Comparison of ENCODE assay signal across 19 cellular contexts in the genomic region with DNA sequence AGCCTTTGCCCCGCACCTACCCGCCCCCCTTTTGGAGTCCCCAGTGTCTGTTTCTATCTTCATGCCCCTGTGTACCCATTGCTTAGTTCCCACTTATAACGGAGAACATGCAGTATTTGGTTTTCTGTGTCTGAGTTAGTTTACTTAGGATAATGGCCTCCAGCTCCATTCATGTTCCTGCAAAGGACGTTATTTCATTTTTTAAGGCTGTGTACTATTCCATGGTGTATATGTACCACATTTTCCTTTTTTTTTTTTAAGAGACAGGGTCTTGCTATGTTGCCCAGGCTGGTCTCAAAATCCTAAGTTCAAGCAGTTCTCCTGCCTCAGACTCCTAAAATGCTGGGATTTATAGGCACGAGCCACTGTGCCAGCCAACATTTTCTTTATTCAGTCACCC. TPM values are rescaled to one million over a fixed set of nuclear protein-coding genes. Genes with fewer than 3 reads are reported as not detected.
DNase-seq lines count a peak whose midpoint lies in the region; ATAC-seq and TF ChIP-seq lines count a peak whose summit lies in the region.
"Had no signal": no experiment of that assay in that cellular context is flagged by ENCODE, and none has a peak within 500 bp of the region (broad histone marks: within the 10 kb centered on the region; RNA-seq: fewer than 3 reads in every experiment).

No MANE protein-coding gene starts in this region.

- H3K4me3 Mint-ChIP-seq in activated CD8-positive, alpha-beta memory T cell treated with anti-CD3 and anti-CD28 coated beads, Interleukin-2, amount 10 ng/mL, durations not matched to agents 7 days and 5 days: no peak overlapping the region
- peak overlapping the region in 1 of 2 donors; percentile 29 for H3K4me3 Mint-ChIP-seq in effector memory CD8-positive, alpha-beta T cell
- H3K4me3 Mint-ChIP-seq in stimulated activated memory B cell treated with anti-CD40 and anti-IgM and Interleukin-4, amounts not matched to agents 10 μg/mL and 1 μg/mL and 100 μg/mL, for 72 hours: no peak overlapping the region
- H3K4me3 Mint-ChIP-seq: CD8-positive, alpha-beta T cell; H9 had no signal

- H3K9me3 ChIP-seq in DND-41 (ENCODE audit: insufficient read depth, low read length, severe bottlenecking): no peaks in the 10 kb centered on the region

- H2AFZ ChIP-seq in DND-41 (ENCODE audit: low read depth, low read length): 0 out of 2 replicates have a peak overlapping the region, but pooled peaks have one; percentile 2

- TF ChIP-seq CTCF in DND-41 (IDR thresholded peaks at IDR 0.05; ENCODE audit: borderline replicate concordance, extremely low read depth, low read length, poor library complexity, severe bottlenecking): no peak

- H3K27ac ChIP-seq in DND-41 (ENCODE audit: low read length): peak overlapping the region; percentile 99

- H3K4me3 ChIP-seq in DND-41 (ENCODE audit: low read depth in 1 of 2, low read length in 2 of 2): no peak overlapping the region
- H3K4me3 ChIP-seq: GM12878 had no signal

- peaks cover 23% of the 10 kb centered on the region for H3K36me3 ChIP-seq in DND-41 (ENCODE audit: insufficient read depth, low read length)

- H3K27me3 Mint-ChIP-seq in activated CD8-positive, alpha-beta memory T cell treated with anti-CD3 and anti-CD28 coated beads, Interleukin-2, amount 10 ng/mL, durations not matched to agents 7 days and 5 days: peaks cover 19% of the 10 kb centered on the region
- H3K27me3 Mint-ChIP-seq in effector memory CD8-positive, alpha-beta T cell: peaks cover 13 to 20% of the 10 kb centered on the region in 2 donors
- H3K27me3 Mint-ChIP-seq in stimulated activated memory B cell treated with anti-CD40 and anti-IgM and Interleukin-4, amounts not matched to agents 10 μg/mL and 1 μg/mL and 100 μg/mL, for 72 hours: peaks cover 19% of the 10 kb centered on the region

- no peaks in the 10 kb centered on the region for H3K27me3 ChIP-seq in DND-41 (ENCODE audit: insufficient read depth, low read length, poor library complexity)

- H3K4me2 ChIP-seq in DND-41 (ENCODE audit: insufficient read depth, low read length): peak overlapping the region; percentile 27; the same call in 1 of the 2 replicates

- intact Hi-C loops in Right ventricle myocardium inferior (cut with DNase I): no loop called here

- no peaks in the 10 kb centered on the region for H4K20me1 ChIP-seq in DND-41 (ENCODE audit: insufficient read depth, low read length)

- H3K36me3 Mint-ChIP-seq in activated CD8-positive, alpha-beta memory T cell treated with anti-CD3 and anti-CD28 coated beads, Interleukin-2, amount 10 ng/mL, durations not matched to agents 7 days and 5 days: peaks cover 17% of the 10 kb centered on the region
- H3K36me3 Mint-ChIP-seq in effector memory CD8-positive, alpha-beta T cell (ENCODE audit: insufficient read depth): peaks cover 24% of the 10 kb centered on the region
- peaks cover 40% of the 10 kb centered on the region for H3K36me3 Mint-ChIP-seq in stimulated activated memory B cell treated with anti-CD40 and anti-IgM and Interleukin-4, amounts not matched to agents 10 μg/mL and 1 μg/mL and 100 μg/mL, for 72 hours

- CTCF ChIA-PET in activated CD8-positive, alpha-beta memory T cell treated with anti-CD3 and anti-CD28 coated beads, Interleukin-2, amount 10 ng/mL, durations not matched to agents 7 days and 5 days (lab: Charles Lee): interaction anchor here (1.5 to 2.3 kb wide), 2 partner anchors 8 to 401 kb away, joined by 3 to 14 read pairs; a partner anchor contains a TSS

- peak overlapping the region; percentile 54 for H3K9ac ChIP-seq in DND-41 (ENCODE audit: low read depth, low read length)

- peaks cover 24% of the 10 kb centered on the region for H3K4me1 Mint-ChIP-seq in activated CD8-positive, alpha-beta memory T cell treated with anti-CD3 and anti-CD28 coated beads, Interleukin-2, amount 10 ng/mL, durations not matched to agents 7 days and 5 days
- H3K4me1 Mint-ChIP-seq in effector memory CD8-positive, alpha-beta T cell (ENCODE audit: low read depth in 2 of 2): peaks cover 6 to 13% of the 10 kb centered on the region in 2 donors
- H3K4me1 Mint-ChIP-seq in stimulated activated memory B cell treated with anti-CD40 and anti-IgM and Interleukin-4, amounts not matched to agents 10 μg/mL and 1 μg/mL and 100 μg/mL, for 72 hours: peaks cover 46% of the 10 kb centered on the region

- no peaks in the 10 kb centered on the region for H3K9me3 Mint-ChIP-seq in activated CD8-positive, alpha-beta memory T cell treated with anti-CD3 and anti-CD28 coated beads, Interleukin-2, amount 10 ng/mL, durations not matched to agents 7 days and 5 days (ENCODE audit: low read depth)
- no peaks in the 10 kb centered on the region for H3K9me3 Mint-ChIP-seq in effector memory CD8-positive, alpha-beta T cell
- no peaks in the 10 kb centered on the region for H3K9me3 Mint-ChIP-seq in stimulated activated memory B cell treated with anti-CD40 and anti-IgM and Interleukin-4, amounts not matched to agents 10 μg/mL and 1 μg/mL and 100 μg/mL, for 72 hours
- H3K9me3 Mint-ChIP-seq: CD8-positive, alpha-beta T cell; IgD-negative memory B cell had no signal

- H3K79me2 ChIP-seq in DND-41 (ENCODE audit: insufficient read depth, low read length): no peaks in the 10 kb centered on the region

- H3K27ac Mint-ChIP-seq in activated CD8-positive, alpha-beta memory T cell treated with anti-CD3 and anti-CD28 coated beads, Interleukin-2, amount 10 ng/mL, durations not matched to agents 7 days and 5 days: peak overlapping the region; percentile 50
- peak overlapping the region; percentile 16 to 67 for H3K27ac Mint-ChIP-seq in effector memory CD8-positive, alpha-beta T cell
- peak overlapping the region; percentile 7 for H3K27ac Mint-ChIP-seq in stimulated activated memory B cell treated with anti-CD40 and anti-IgM and Interleukin-4, amounts not matched to agents 10 μg/mL and 1 μg/mL and 100 μg/mL, for 72 hours
- H3K27ac Mint-ChIP-seq: H9 had no signal

- peaks cover 30% of the 10 kb centered on the region for H3K4me1 ChIP-seq in DND-41 (ENCODE audit: insufficient read depth, low read length)

- ATAC-seq in activated CD8-positive, alpha-beta memory T cell treated with anti-CD3 and anti-CD28 coated beads, Interleukin-2, amount 10 ng/mL, durations not matched to agents 7 days and 5 days: no peak
- ATAC-seq in DND-41 (ENCODE audit: insufficient read depth, low read depth) (no peak), Right ventricle myocardium inferior (no peak)
- ATAC-seq in effector memory CD8-positive, alpha-beta T cell (replicated peaks): no peak
- no peak for ATAC-seq in stimulated activated memory B cell treated with anti-CD40 and anti-IgM and Interleukin-4, amounts not matched to agents 10 μg/mL and 1 μg/mL and 100 μg/mL, for 72 hours
- ATAC-seq: CD8-positive, alpha-beta T cell had no signal

- no peak for DNase-seq in activated CD8-positive, alpha-beta memory T cell treated with anti-CD3 and anti-CD28 coated beads, Interleukin-2, amount 10 ng/mL, durations not matched to agents 7 days and 5 days
- DNase-seq in activated CD8-positive, alpha-beta memory T cell treated with anti-CD3 and anti-CD28 coated beads, Interleukin-2, amount 50 U/mL, for 48 hours: no peak
- DNase-seq in DND-41: no peak
- no peak for DNase-seq in effector memory CD8-positive, alpha-beta T cell
- DNase-seq in Right ventricle myocardium inferior (ENCODE audit: missing footprints): no peak
- no peak for DNase-seq in globus pallidus (ENCODE audit: low spot score)
- no peak for DNase-seq in UCSD-AML1 (lab: John Stamatoyannopoulos, UW; ENCODE audit: unreplicated experiment)
- DNase-seq: ACHN; Calu3; CD8-positive, alpha-beta T cell; DMS79 treated with DMSO at 0.1 percent for 48 hours; EL; H9 had no signal

RNA-seq across cellular contexts. Expression of a gene that starts 4.1 kb away (rescaled TPM):
- total RNA-seq in activated CD8-positive, alpha-beta memory T cell treated with anti-CD3 and anti-CD28 coated beads, Interleukin-2, amount 10 ng/mL, durations not matched to agents 7 days and 5 days: 1 to 10 TPM in 1 of 2 experiments, under 1 TPM in 1; 0.67 to 1.0 TPM
- 19.9 TPM for total RNA-seq in Right ventricle myocardium inferior

RNA-seq across cellular contexts. Expression of a gene that starts 8.6 kb away (rescaled TPM):
- 10 to 100 TPM; 19.2 to 22.2 TPM for total RNA-seq in activated CD8-positive, alpha-beta memory T cell treated with anti-CD3 and anti-CD28 coated beads, Interleukin-2, amount 10 ng/mL, durations not matched to agents 7 days and 5 days
- 5.5 TPM for total RNA-seq in Right ventricle myocardium inferior

RNA-seq across cellular contexts. Expression of a gene that starts 15.1 kb away (rescaled TPM):
- not detected for total RNA-seq in activated CD8-positive, alpha-beta memory T cell treated with anti-CD3 and anti-CD28 coated beads, Interleukin-2, amount 10 ng/mL, durations not matched to agents 7 days and 5 days
- total RNA-seq in Right ventricle myocardium inferior: not detected
- total RNA-seq: G401, GM12878 had no signal

RNA-seq across cellular contexts. Expression of a gene that starts 25.3 kb away (rescaled TPM):
- total RNA-seq in activated CD8-positive, alpha-beta memory T cell treated with anti-CD3 and anti-CD28 coated beads, Interleukin-2, amount 10 ng/mL, durations not matched to agents 7 days and 5 days: under 1 TPM; 0.16 to 0.29 TPM
- 1.8 TPM for total RNA-seq in Right ventricle myocardium inferior
- total RNA-seq: Calu3; CD8-positive, alpha-beta T cell; HepG2 had no signal

RNA-seq across cellular contexts. Expression of a gene that starts 39.7 kb away (rescaled TPM):
- total RNA-seq in activated CD8-positive, alpha-beta memory T cell treated with anti-CD3 and anti-CD28 coated beads, Interleukin-2, amount 10 ng/mL, durations not matched to agents 7 days and 5 days: not detected
- 1,434 TPM for total RNA-seq in Right ventricle myocardium inferior
- total RNA-seq: Calu3; CD8-positive, alpha-beta T cell; G401; GM12878; H1; H9; HepG2 had no signal

Comparison
In these comparisons a context has a peak if more than half of its experiments do, and no peak if none do; other contexts are left out.
1. RNA of a gene that starts 4.1 kb away (total RNA-seq): 19.9 TPM in Right ventricle myocardium inferior (single experiment); 0.67 to 1.0 TPM in activated CD8-positive, alpha-beta memory T cell treated with anti-CD3 and anti-CD28 coated beads, Interleukin-2, amount 10 ng/mL, durations not matched to agents 7 days and 5 days; every median in the first group is over 10 times any median in the second.
2. Peak in every context shown above with its lines, with median percentiles within 50 percentile points of each other: H3K27ac Mint-ChIP-seq.